30 cellular contexts compared by ENCODE assay signal in the genomic region with DNA sequence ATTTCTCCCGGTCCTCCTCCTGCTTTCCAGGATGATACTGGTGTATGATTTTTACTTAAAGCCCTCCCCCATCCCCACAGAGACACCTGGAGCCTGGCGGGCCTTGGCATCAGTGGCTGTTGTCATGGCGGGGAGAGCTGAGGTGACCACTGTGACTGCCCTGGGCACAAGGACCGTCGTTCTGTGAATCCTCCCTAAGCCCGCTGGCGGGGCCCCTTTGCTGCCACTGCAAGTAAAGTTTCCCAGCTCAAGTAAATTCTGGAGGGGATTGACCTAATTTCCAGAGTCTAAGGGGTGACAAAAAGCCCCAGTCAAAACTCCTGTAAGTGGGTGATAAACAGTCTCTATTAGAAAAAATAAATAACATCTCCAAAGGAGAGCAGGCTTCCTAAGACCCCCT.
A peak's percentile ranks its signal among the peaks of the same experiment; 100 is the strongest.
DNase-seq lines count a peak whose midpoint lies in the region; ATAC-seq, FAIRE-seq and TF ChIP-seq lines count a peak whose summit lies in the region.
"Had no signal": no experiment of that assay in that cellular context is flagged by ENCODE, and none has a peak within 500 bp of the region (broad histone marks: within the 10 kb centered on the region; RNA-seq: fewer than 3 reads in every experiment).

No MANE protein-coding gene starts in this region.

- H3K27ac Mint-ChIP-seq in astrocyte (ENCODE audit: unreplicated experiment): peak overlapping the region; percentile 50
- H3K27ac Mint-ChIP-seq: CD4-positive, CD25-positive, alpha-beta regulatory T cell; T-cell had no signal

- no peak overlapping the region for H3K4me2 ChIP-seq in astrocyte (ENCODE audit: low read length)
- H3K4me2 ChIP-seq in hepatocyte: no peak overlapping the region
- H3K4me2 ChIP-seq in HepG2 (ENCODE audit: low read depth, low read length): no peak overlapping the region
- H3K4me2 ChIP-seq: BLaER1, PC-9 had no signal

- H3K79me2 ChIP-seq in astrocyte (ENCODE audit: insufficient read depth, low read length): no peaks in the 10 kb centered on the region
- no peaks in the 10 kb centered on the region for H3K79me2 ChIP-seq in hepatocyte
- H3K79me2 ChIP-seq in HepG2 (ENCODE audit: insufficient read depth, low read length): no peaks in the 10 kb centered on the region

- peaks cover 49% of the 10 kb centered on the region for H3K27me3 Mint-ChIP-seq in astrocyte (ENCODE audit: low read depth, unreplicated experiment)

- peaks cover 5% of the 10 kb centered on the region for H3K27me3 ChIP-seq in astrocyte (ENCODE audit: insufficient read depth, low read length)
- H3K27me3 ChIP-seq in hepatocyte: peaks cover 13% of the 10 kb centered on the region
- peaks cover 0 to 10% of the 10 kb centered on the region in 2 donors for H3K27me3 ChIP-seq in tibial artery
- peaks cover 5 to 26% of the 10 kb centered on the region in 2 experiments; a peak in 3 of 5 replicates for H3K27me3 ChIP-seq in HepG2 (ENCODE audit: control insufficient read depth in 1 of 2, insufficient read depth in 2 of 2, low read length in 2 of 2)
- H3K27me3 ChIP-seq: BLaER1, MG63, SJCRH30 had no signal

- FAIRE-seq in astrocyte (lab: Jason Lieb, UNC) (no peak), HepG2 (lab: Jason Lieb, UNC) (no peak)
- FAIRE-seq: GM12892, GM19239 had no signal

- TF ChIP-seq RAD21 in HepG2 (CRISPR knock-in tag; IDR thresholded peaks at IDR 0.05): no peak

- no peaks in the 10 kb centered on the region for H4K20me1 ChIP-seq in astrocyte (ENCODE audit: insufficient read depth, low read length)
- H4K20me1 ChIP-seq in hepatocyte (ENCODE audit: insufficient read depth, poor library complexity, severe bottlenecking): no peaks in the 10 kb centered on the region
- no peaks in the 10 kb centered on the region for H4K20me1 ChIP-seq in HepG2 (ENCODE audit: insufficient read depth, low read length)
- H4K20me1 ChIP-seq: BLaER1 had no signal

- in situ Hi-C loops in HepG2 (cut with HindIII; ENCODE audit: extremely low pct_ligation_motif_present, low pct_unique_long_range_greater_than_20kb): loop anchor here (5.0 to 10.0 kb wide), 3 partner anchors 205 to 628 kb away; partner anchors contain the start of gene PLXNA4

- BruUV-seq in HepG2 (replicated peaks; lab: Mats Ljungman, UMichigan): no TSS peak

- CTCF ChIA-PET in HepG2 (lab: Yijun Ruan, JAX; ENCODE audit: low intra/inter-chr PET ratio, low total read pairs): no interaction called here

- TF ChIP-seq EP300 in HepG2 (IDR thresholded peaks at IDR 0.05; ENCODE audit: low read depth in 2 of 2, low read length in 2 of 2) (no peak), HepG2 (CRISPR knock-in tag; IDR thresholded peaks at IDR 0.05; ENCODE audit: borderline replicate concordance) (no peak)

- H3K9me3 ChIP-seq in astrocyte (ENCODE audit: insufficient read depth, low read depth, low read length) (peaks cover 3% of the 10 kb centered on the region), hepatocyte (ENCODE audit: low read depth) (no peaks in the 10 kb centered on the region), tibial artery (peaks cover 0 to 6% (median 0%) of the 10 kb centered on the region in 3 donors), HepG2 (ENCODE audit: low read length) (no peaks in the 10 kb centered on the region)
- H3K9me3 ChIP-seq: BLaER1, Caco-2, MG63, SJCRH30 had no signal

- no peak for TF ChIP-seq POLR2A in HepG2 (IDR thresholded peaks at IDR 0.05; ENCODE audit: insufficient read depth in 1 of 2, low read depth in 2 of 2, low read length in 2 of 2)

- H3K9me3 Mint-ChIP-seq in astrocyte (ENCODE audit: unreplicated experiment): no peaks in the 10 kb centered on the region

- no peak overlapping the region for H2AFZ ChIP-seq in astrocyte (ENCODE audit: low read depth, low read length)
- H2AFZ ChIP-seq in hepatocyte: no peak overlapping the region
- no peak overlapping the region for H2AFZ ChIP-seq in HepG2 (ENCODE audit: low read length)
- H2AFZ ChIP-seq: GM23248, PC-9 had no signal

- POLR2A ChIA-PET in HepG2 (lab: Yijun Ruan, JAX): no interaction called here

- WGBS in hepatocyte (ENCODE audit: low lambda C conversion rate, missing lambda C conversion rate): 79% methylated on average over 7 of the region's 7 CpGs
- WGBS in HepG2 (ENCODE audit: low lambda C conversion rate): 0% methylated on average over 1 of the region's 7 CpGs

- H3K4me3 ChIP-seq in astrocyte (ENCODE audit: insufficient read depth, low read depth, low read length) (no peak overlapping the region), hepatocyte (no peak overlapping the region), tibial artery (no peak overlapping the region), HepG2 (replicated peaks in 1 of 3; ENCODE audit: insufficient read depth in 1 of 3, low read depth in 2 of 3, low read length in 3 of 3) (no peak overlapping the region)
- H3K4me3 ChIP-seq: BLaER1, GM23248, MG63, PC-9, SJCRH30 had no signal

- no peak overlapping the region for H3K4me3 Mint-ChIP-seq in astrocyte (ENCODE audit: unreplicated experiment)
- H3K4me3 Mint-ChIP-seq: CD4-positive, CD25-positive, alpha-beta regulatory T cell; T-cell had no signal

- ATAC-seq in HepG2: no peak
- ATAC-seq: Right ventricle myocardium inferior, SK-N-SH treated with all-trans-retinoic acid at 6 μM for 48 hours, T-cell had no signal

- H3K4me1 ChIP-seq in astrocyte (ENCODE audit: insufficient read depth, low read length): peaks cover 4% of the 10 kb centered on the region
- peaks cover 14% of the 10 kb centered on the region for H3K4me1 ChIP-seq in hepatocyte (ENCODE audit: insufficient read depth)
- peaks cover 0 to 48% (median 28%) of the 10 kb centered on the region in 4 donors for H3K4me1 ChIP-seq in tibial artery
- H3K4me1 ChIP-seq in HepG2 (ENCODE audit: insufficient read depth, low read length): peaks cover 31% of the 10 kb centered on the region

- H3K36me3 Mint-ChIP-seq in astrocyte (ENCODE audit: low read depth, unreplicated experiment): no peaks in the 10 kb centered on the region
- H3K36me3 Mint-ChIP-seq: CD4-positive, CD25-positive, alpha-beta regulatory T cell; T-cell had no signal

- DNase-seq in NCI-H82 (lab: John Stamatoyannopoulos, UW): peak; percentile 44
- DNase-seq in NCI-H82 treated with DMSO at 0.1 percent for 48 hours (lab: John Stamatoyannopoulos, UW; ENCODE audit: unreplicated experiment): no peak
- DNase-seq in astrocyte (ENCODE audit: low read depth): no peak
- DNase-seq in hepatocyte (ENCODE audit: low spot score): no peak
- peak in 1 of 2 donors; percentile 31 for DNase-seq in tibial artery
- DNase-seq in activated CD4-positive, alpha-beta T cell treated with anti-CD3 and anti-CD28 coated beads for 1 hour: no peak
- DNase-seq in NCI-H524 treated with DMSO at 0.1 percent for 48 hours (lab: John Stamatoyannopoulos, UW): no peak
- no peak for DNase-seq in HepG2 (ENCODE audit: low spot score)
- DNase-seq: 8988T; Caco-2; CD4-positive, CD25-positive, alpha-beta regulatory T cell; DMS 273 treated with DMSO at 0.1 percent for 48 hours; DND-41; GM23248; H7; IMR-90; KG1; MG63; NCI-H1105 treated with DMSO at 0.1 percent for 48 hours; NCI-H2029; NCI-H69; NK-92 treated with Interleukin-12 subunit alpha and Interleukin-12 subunit beta, amount 100 ng/mL, for 24 hours; PC-9; T-cell had no signal

- TF ChIP-seq CTCF in astrocyte (IDR thresholded peaks at IDR 0.05; ENCODE audit: insufficient read depth, low read depth, low read length) (no peak), hepatocyte (IDR thresholded peaks at IDR 0.05; ENCODE audit: poor library complexity) (no peak), tibial artery (IDR thresholded peaks at IDR 0.05) (no peak), HepG2 (CRISPR knock-in tag; IDR thresholded peaks at IDR 0.05) (no peak)

- H3K27ac ChIP-seq in astrocyte (ENCODE audit: low read depth, low read length) (no peak overlapping the region), hepatocyte (peak overlapping the region; percentile 88), tibial artery (peak overlapping the region; percentile 38 to 64), HepG2 (ENCODE audit: extremely low read length, insufficient read depth, low read length) (no peak overlapping the region)
- H3K27ac ChIP-seq: BLaER1, GM23248, PC-9, SJCRH30 had no signal

- H3K9ac ChIP-seq in astrocyte (ENCODE audit: low read length) (no peak overlapping the region), HepG2 (ENCODE audit: insufficient read depth, low read depth, low read length) (no peak overlapping the region)
- H3K9ac ChIP-seq: BLaER1, GM23248 had no signal

- no peaks in the 10 kb centered on the region for H3K9me2 ChIP-seq in hepatocyte (replicated peaks; ENCODE audit: insufficient read depth)

- intact Hi-C loops in tibial artery (cut with DNase I; ENCODE audit: low total_unique reads): loop anchor here (10.0 kb wide), 2 partner anchors 205 to 635 kb away; no protein-coding TSS in a partner anchor
- intact Hi-C loops in HepG2 (cut with micrococcal nuclease; ENCODE audit: unreplicated experiment): no loop called here

- no peaks in the 10 kb centered on the region for H3K36me3 ChIP-seq in astrocyte (ENCODE audit: insufficient read depth, low read length)
- H3K36me3 ChIP-seq in hepatocyte (replicated peaks; ENCODE audit: insufficient read depth, low read depth): no peaks in the 10 kb centered on the region
- no peaks in the 10 kb centered on the region for H3K36me3 ChIP-seq in tibial artery
- no peaks in the 10 kb centered on the region for H3K36me3 ChIP-seq in HepG2 (replicated peaks in 1 of 2; ENCODE audit: control insufficient read depth in 1 of 2, insufficient read depth in 2 of 2, low read length in 2 of 2)
- H3K36me3 ChIP-seq: BLaER1, MG63, SJCRH30 had no signal

- H3K4me1 Mint-ChIP-seq in astrocyte (ENCODE audit: low read depth, unreplicated experiment): peaks cover 32% of the 10 kb centered on the region
- H3K4me1 Mint-ChIP-seq: CD4-positive, CD25-positive, alpha-beta regulatory T cell had no signal

TF ChIP-seq in HepG2, 621 proteins besides CTCF, POLR2A, EP300 and RAD21 (continues in another document):
- TF ChIP-seq ZNF598 (CRISPR knock-in tag; IDR thresholded peaks at IDR 0.05; ENCODE audit: borderline replicate concordance) (no peak), ZNF747 (CRISPR knock-in tag; IDR thresholded peaks at IDR 0.05; ENCODE audit: borderline replicate concordance) (no peak), ZNF263 (CRISPR knock-in tag; IDR thresholded peaks at IDR 0.05) (no peak), NFE2 (CRISPR knock-in tag; IDR thresholded peaks at IDR 0.05) (no peak)
- TF ChIP-seq, protein P1, sequence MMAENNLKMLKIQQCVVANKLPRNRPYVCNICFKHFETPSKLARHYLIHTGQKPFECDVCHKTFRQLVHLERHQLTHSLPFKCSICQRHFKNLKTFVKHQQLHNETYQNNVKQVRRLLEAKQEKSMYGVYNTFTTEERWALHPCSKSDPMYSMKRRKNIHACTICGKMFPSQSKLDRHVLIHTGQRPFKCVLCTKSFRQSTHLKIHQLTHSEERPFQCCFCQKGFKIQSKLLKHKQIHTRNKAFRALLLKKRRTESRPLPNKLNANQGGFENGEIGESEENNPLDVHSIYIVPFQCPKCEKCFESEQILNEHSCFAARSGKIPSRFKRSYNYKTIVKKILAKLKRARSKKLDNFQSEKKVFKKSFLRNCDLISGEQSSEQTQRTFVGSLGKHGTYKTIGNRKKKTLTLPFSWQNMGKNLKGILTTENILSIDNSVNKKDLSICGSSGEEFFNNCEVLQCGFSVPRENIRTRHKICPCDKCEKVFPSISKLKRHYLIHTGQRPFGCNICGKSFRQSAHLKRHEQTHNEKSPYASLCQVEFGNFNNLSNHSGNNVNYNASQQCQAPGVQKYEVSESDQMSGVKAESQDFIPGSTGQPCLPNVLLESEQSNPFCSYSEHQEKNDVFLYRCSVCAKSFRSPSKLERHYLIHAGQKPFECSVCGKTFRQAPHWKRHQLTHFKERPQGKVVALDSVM (CRISPR knock-in tag; IDR thresholded peaks at IDR 0.05): no peak

Comparison
In these comparisons a context has a peak if more than half of its experiments do, and no peak if none do; other contexts are left out.
1. H3K27ac ChIP-seq: peak in hepatocyte (single experiment) and tibial artery (2 of 2); none in astrocyte (single experiment) and HepG2 (single experiment).